ENCODE assay signal across 8 cellular contexts in the genomic region with DNA sequence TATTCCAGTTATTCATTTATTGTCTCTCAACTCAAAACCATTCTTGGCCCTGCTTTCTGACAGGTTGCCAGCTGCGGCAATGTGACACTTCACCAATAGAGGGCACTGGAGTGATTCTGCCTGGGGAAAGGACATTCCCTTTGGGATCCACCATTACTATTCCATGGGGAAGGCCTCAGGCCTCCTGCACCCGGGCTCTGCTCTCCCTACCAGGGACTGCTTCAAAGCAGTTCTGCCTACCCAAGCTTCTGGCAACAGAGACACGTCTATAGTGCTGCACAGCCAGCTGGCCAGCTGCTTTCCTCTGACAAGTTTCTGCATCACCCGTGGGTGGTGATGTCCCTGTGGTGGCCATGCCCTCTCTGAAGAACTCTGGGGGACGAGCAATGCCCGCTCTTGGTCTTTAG.
DNase-seq lines count a peak whose midpoint lies in the region; ATAC-seq and TF ChIP-seq lines count a peak whose summit lies in the region.

No MANE protein-coding gene starts in this region.

- ATAC-seq in mucosa of descending colon (peak; percentile 55), thoracic aorta (ENCODE audit: insufficient number of reproducible peaks, low FRiP score, low read depth) (no peak)

- peak; percentile 60 for DNase-seq in GM10266 (ENCODE audit: extremely low spot score)
- peak; percentile 61 for DNase-seq in M059J (ENCODE audit: low read depth)
- DNase-seq in activated CD4-positive, alpha-beta T cell treated with anti-CD3 and anti-CD28 coated beads for 1 hour: peak; percentile 18
- DNase-seq in effector CD8-positive, alpha-beta T cell (lab: John Stamatoyannopoulos, UW): peak; percentile 2
- peak in 2 of 3 donors; percentile 72 to 82 for DNase-seq in mucosa of descending colon
- DNase-seq in thoracic aorta (ENCODE audit: low spot score): no peak
- no peak for DNase-seq in SHP77 treated with DMSO at 0.1 percent for 48 hours (lab: John Stamatoyannopoulos, UW)
- no peak for DNase-seq in GF-D8 (lab: John Stamatoyannopoulos, UW)

- no peak overlapping the region for H3K27ac ChIP-seq in thoracic aorta

- no peaks in the 10 kb centered on the region for H3K9me3 ChIP-seq in mucosa of descending colon
- H3K9me3 ChIP-seq in thoracic aorta: no peaks in the 10 kb centered on the region

- H3K4me1 ChIP-seq in mucosa of descending colon (ENCODE audit: low read depth) (no peaks in the 10 kb centered on the region), thoracic aorta (ENCODE audit: control insufficient read depth in 1 of 2, low read depth in 2 of 2) (peaks cover 3 to 18% of the 10 kb centered on the region in 2 donors)

- no peaks in the 10 kb centered on the region for H3K27me3 ChIP-seq in thoracic aorta (replicated peaks; ENCODE audit: insufficient read depth)

- H3K4me3 ChIP-seq in mucosa of descending colon: no peak overlapping the region
- no peak overlapping the region for H3K4me3 ChIP-seq in thoracic aorta

- intact Hi-C loops in mucosa of descending colon (cut with DNase I, micrococcal nuclease): no loop called here

- peak; percentile 81 for TF ChIP-seq CTCF in GM10266 (IDR thresholded peaks at IDR 0.05; ENCODE audit: control insufficient read depth, insufficient read depth, low read depth, missing control alignments)
- peak; percentile 56 for TF ChIP-seq CTCF in mucosa of descending colon (IDR thresholded peaks at IDR 0.05)
- TF ChIP-seq CTCF in thoracic aorta (IDR thresholded peaks at IDR 0.05): peak; percentile 37

- H3K36me3 ChIP-seq in mucosa of descending colon (ENCODE audit: low read depth): no peaks in the 10 kb centered on the region
- no peaks in the 10 kb centered on the region for H3K36me3 ChIP-seq in thoracic aorta

Comparison
In these comparisons a context has a peak if more than half of its experiments do, and no peak if none do; other contexts are left out.
1. DNase-seq: peak in GM10266 (single experiment), M059J (single experiment), activated CD4-positive, alpha-beta T cell treated with anti-CD3 and anti-CD28 coated beads for 1 hour (single experiment), effector CD8-positive, alpha-beta T cell (single experiment) and mucosa of descending colon (2 of 3); none in thoracic aorta (single experiment), SHP77 treated with DMSO at 0.1 percent for 48 hours (single experiment) and GF-D8 (single experiment).
2. Peak in every context shown above with its lines, with median percentiles within 50 percentile points of each other: CTCF ChIP-seq.